Comparison of ENCODE assay signal across 2 cellular contexts in the genomic region with DNA sequence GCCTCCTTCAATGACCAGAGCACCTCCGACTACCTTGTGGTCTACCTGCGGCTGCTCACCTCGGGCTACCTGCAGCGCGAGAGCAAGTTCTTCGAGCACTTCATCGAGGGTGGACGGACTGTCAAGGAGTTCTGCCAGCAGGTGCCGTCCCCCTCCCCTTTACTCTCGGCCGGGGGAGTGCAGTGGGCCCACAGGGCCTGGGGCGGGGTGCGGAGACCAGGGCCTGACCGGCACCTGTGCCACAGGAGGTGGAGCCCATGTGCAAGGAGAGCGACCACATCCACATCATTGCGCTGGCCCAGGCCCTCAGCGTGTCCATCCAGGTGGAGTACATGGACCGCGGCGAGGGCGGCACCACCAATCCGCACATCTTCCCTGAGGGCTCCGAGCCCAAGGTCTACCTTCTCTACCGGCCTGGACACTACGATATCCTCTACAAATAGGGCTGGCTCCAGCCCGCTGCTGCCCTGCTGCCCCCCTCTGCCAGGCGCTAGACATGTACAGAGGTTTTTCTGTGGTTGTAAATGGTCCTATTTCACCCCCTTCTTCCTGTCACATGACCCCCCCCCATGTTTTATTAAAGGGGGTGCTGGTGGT.
TF ChIP-seq lines count a peak whose summit lies in the region.

No MANE protein-coding gene starts in this region.

TF ChIP-seq in HepG2, 621 proteins besides CTCF, POLR2A, EP300 and RAD21:
- TF ChIP-seq SCMH1 (CRISPR knock-in tag; IDR thresholded peaks at IDR 0.05; ENCODE audit: borderline replicate concordance) (no peak), GTF2F1 (IDR thresholded peaks at IDR 0.05; ENCODE audit: low read length) (no peak), ZFP36L2 (CRISPR knock-in tag; IDR thresholded peaks at IDR 0.05) (no peak), TRIM24 (CRISPR knock-in tag; IDR thresholded peaks at IDR 0.05) (no peak), RBAK (CRISPR knock-in tag; IDR thresholded peaks at IDR 0.05) (no peak), ZNF709 (CRISPR knock-in tag; IDR thresholded peaks at IDR 0.05) (no peak), ZNF773 (CRISPR knock-in tag; IDR thresholded peaks at IDR 0.05; ENCODE audit: borderline replicate concordance) (no peak), ZNF674 (CRISPR knock-in tag; IDR thresholded peaks at IDR 0.05; ENCODE audit: low read depth) (no peak), HNF4G (IDR thresholded peaks at IDR 0.05; ENCODE audit: borderline replicate concordance, low read depth, low read length) (no peak), HNF4G (CRISPR knock-in tag; IDR thresholded peaks at IDR 0.05; ENCODE audit: borderline replicate concordance, low read depth) (no peak), MYNN (CRISPR knock-in tag; IDR thresholded peaks at IDR 0.05; ENCODE audit: low read depth) (no peak), U2AF1 (optimal IDR thresholded peaks at IDR 0.05; ENCODE audit: low read depth, low read length) (no peak), ZNF160 (CRISPR knock-in tag; IDR thresholded peaks at IDR 0.05) (no peak)
- TF ChIP-seq, protein P1, sequence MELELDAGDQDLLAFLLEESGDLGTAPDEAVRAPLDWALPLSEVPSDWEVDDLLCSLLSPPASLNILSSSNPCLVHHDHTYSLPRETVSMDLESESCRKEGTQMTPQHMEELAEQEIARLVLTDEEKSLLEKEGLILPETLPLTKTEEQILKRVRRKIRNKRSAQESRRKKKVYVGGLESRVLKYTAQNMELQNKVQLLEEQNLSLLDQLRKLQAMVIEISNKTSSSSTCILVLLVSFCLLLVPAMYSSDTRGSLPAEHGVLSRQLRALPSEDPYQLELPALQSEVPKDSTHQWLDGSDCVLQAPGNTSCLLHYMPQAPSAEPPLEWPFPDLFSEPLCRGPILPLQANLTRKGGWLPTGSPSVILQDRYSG (CRISPR knock-in tag; IDR thresholded peaks at IDR 0.05), result no peak
- TF ChIP-seq, protein P2, sequence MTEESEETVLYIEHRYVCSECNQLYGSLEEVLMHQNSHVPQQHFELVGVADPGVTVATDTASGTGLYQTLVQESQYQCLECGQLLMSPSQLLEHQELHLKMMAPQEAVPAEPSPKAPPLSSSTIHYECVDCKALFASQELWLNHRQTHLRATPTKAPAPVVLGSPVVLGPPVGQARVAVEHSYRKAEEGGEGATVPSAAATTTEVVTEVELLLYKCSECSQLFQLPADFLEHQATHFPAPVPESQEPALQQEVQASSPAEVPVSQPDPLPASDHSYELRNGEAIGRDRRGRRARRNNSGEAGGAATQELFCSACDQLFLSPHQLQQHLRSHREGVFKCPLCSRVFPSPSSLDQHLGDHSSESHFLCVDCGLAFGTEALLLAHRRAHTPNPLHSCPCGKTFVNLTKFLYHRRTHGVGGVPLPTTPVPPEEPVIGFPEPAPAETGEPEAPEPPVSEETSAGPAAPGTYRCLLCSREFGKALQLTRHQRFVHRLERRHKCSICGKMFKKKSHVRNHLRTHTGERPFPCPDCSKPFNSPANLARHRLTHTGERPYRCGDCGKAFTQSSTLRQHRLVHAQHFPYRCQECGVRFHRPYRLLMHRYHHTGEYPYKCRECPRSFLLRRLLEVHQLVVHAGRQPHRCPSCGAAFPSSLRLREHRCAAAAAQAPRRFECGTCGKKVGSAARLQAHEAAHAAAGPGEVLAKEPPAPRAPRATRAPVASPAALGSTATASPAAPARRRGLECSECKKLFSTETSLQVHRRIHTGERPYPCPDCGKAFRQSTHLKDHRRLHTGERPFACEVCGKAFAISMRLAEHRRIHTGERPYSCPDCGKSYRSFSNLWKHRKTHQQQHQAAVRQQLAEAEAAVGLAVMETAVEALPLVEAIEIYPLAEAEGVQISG (CRISPR knock-in tag; IDR thresholded peaks at IDR 0.05), result no peak
- TF ChIP-seq, protein P3, sequence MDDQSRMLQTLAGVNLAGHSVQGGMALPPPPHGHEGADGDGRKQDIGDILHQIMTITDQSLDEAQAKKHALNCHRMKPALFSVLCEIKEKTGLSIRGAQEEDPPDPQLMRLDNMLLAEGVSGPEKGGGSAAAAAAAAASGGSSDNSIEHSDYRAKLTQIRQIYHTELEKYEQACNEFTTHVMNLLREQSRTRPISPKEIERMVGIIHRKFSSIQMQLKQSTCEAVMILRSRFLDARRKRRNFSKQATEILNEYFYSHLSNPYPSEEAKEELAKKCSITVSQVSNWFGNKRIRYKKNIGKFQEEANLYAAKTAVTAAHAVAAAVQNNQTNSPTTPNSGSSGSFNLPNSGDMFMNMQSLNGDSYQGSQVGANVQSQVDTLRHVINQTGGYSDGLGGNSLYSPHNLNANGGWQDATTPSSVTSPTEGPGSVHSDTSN (CRISPR knock-in tag; IDR thresholded peaks at IDR 0.05; ENCODE audit: borderline replicate concordance), result no peak
- TF ChIP-seq, protein P4, sequence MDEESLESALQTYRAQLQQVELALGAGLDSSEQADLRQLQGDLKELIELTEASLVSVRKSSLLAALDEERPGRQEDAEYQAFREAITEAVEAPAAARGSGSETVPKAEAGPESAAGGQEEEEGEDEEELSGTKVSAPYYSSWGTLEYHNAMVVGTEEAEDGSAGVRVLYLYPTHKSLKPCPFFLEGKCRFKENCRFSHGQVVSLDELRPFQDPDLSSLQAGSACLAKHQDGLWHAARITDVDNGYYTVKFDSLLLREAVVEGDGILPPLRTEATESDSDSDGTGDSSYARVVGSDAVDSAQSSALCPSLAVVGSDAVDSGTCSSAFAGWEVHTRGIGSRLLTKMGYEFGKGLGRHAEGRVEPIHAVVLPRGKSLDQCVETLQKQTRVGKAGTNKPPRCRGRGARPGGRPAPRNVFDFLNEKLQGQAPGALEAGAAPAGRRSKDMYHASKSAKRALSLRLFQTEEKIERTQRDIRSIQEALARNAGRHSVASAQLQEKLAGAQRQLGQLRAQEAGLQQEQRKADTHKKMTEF (CRISPR knock-in tag; IDR thresholded peaks at IDR 0.05), result no peak
- TF ChIP-seq, protein P5, sequence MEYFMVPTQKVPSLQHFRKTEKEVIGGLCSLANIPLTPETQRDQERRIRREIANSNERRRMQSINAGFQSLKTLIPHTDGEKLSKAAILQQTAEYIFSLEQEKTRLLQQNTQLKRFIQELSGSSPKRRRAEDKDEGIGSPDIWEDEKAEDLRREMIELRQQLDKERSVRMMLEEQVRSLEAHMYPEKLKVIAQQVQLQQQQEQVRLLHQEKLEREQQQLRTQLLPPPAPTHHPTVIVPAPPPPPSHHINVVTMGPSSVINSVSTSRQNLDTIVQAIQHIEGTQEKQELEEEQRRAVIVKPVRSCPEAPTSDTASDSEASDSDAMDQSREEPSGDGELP (IDR thresholded peaks at IDR 0.05; ENCODE audit: borderline replicate concordance, low read depth), result no peak

TF ChIP-seq in endothelial cell of umbilical vein, 7 proteins besides CTCF, POLR2A, EP300 and RAD21:
- TF ChIP-seq JUN (IDR thresholded peaks at IDR 0.05; ENCODE audit: borderline replicate concordance, insufficient read depth, insufficient read length, low read depth) (no peak), EZH2 (IDR thresholded peaks at IDR 0.05; ENCODE audit: borderline replicate concordance, low read depth, low read length, severe bottlenecking) (no peak), POLR2AphosphoS5 (IDR thresholded peaks at IDR 0.05; ENCODE audit: insufficient read depth, low read depth, low read length) (no peak), GATA2 (IDR thresholded peaks at IDR 0.05; ENCODE audit: insufficient read depth, insufficient read length, low read depth, low read length) (no peak)
- TF ChIP-seq, protein P6, sequence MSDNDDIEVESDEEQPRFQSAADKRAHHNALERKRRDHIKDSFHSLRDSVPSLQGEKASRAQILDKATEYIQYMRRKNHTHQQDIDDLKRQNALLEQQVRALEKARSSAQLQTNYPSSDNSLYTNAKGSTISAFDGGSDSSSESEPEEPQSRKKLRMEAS (IDR thresholded peaks at IDR 0.05; ENCODE audit: insufficient read depth, insufficient read length), result no peak
TF ChIP-seq in endothelial cell of umbilical vein: peak in this region for 0.
